Comparison of ENCODE assay signal across 19 cellular contexts in genomic region chr3:117910820-117911524, GRCh38.
A peak's percentile ranks its signal among the peaks of the same experiment; 100 is the strongest.
DNase-seq lines count a peak whose midpoint lies in the region; ATAC-seq, FAIRE-seq and TF ChIP-seq lines count a peak whose summit lies in the region.
"Had no signal": no experiment of that assay in that cellular context is flagged by ENCODE, and none has a peak within 500 bp of the region (broad histone marks: within the 10 kb centered on the region; RNA-seq: fewer than 3 reads in every experiment).

No MANE protein-coding gene starts in this region.

- POLR2A ChIA-PET in SK-N-SH (lab: Yijun Ruan, JAX), result interaction anchor here (0.6 to 1.5 kb wide), 9 partner anchors 11 to 122 kb away, joined by 3 to 13 read pairs (median 4); no protein-coding TSS in a partner anchor

- H3K4me2 ChIP-seq in SK-N-SH, result no peak overlapping the region
- H3K4me2 ChIP-seq: BLaER1 treated with 17β-estradiol and CSF1 and Interleukin-3, amounts not matched to agents 10 nM and 100 nM; PC-9 had no signal

- intact Hi-C loops in pancreas (cut with DNase I) (no loop called here), thyroid gland (cut with DNase I) (no loop called here)

- H3K4me3 ChIP-seq in SK-N-SH (ENCODE audit: low read depth in 2 of 2, low read length in 1 of 2), result no peak overlapping the region; a peak in 1 of 4 replicates
- H3K4me3 ChIP-seq in endodermal cell (ENCODE audit: low read length), result no peak overlapping the region
- H3K4me3 ChIP-seq in pancreas, result no peak overlapping the region
- no peak overlapping the region for H3K4me3 ChIP-seq in thyroid gland (replicated peaks in 1 of 3)
- H3K4me3 ChIP-seq: BLaER1 treated with 17β-estradiol and CSF1 and Interleukin-3, amounts not matched to agents 10 nM and 100 nM; PC-9 had no signal

- 32% methylated on average over 3 of the region's 3 CpGs for WGBS in SK-N-SH (ENCODE audit: low lambda C conversion rate)
- WGBS in endodermal cell (ENCODE audit: insufficient coverage in 1 of 2, insufficient read length in 1 of 2), 2 experiments, result 84 to 93% methylated on average over 3 of the region's 3 CpGs
- 37 to 39% methylated on average over 3 of the region's 3 CpGs for WGBS in pancreas, 2 donors
- WGBS in thyroid gland, 2 donors, result 63 to 68% methylated on average over 3 of the region's 3 CpGs

- no peak overlapping the region for H3K27ac Mint-ChIP-seq in endodermal cell

- CTCF ChIA-PET in SK-N-SH (lab: Yijun Ruan, JAX), result interaction anchor here (0.6 to 1.3 kb wide), 4 partner anchors 13 to 237 kb away, joined by 3 to 13 read pairs (median 4); no protein-coding TSS in a partner anchor

- no peaks in the 10 kb centered on the region for H3K27me3 Mint-ChIP-seq in endodermal cell (ENCODE audit: insufficient read depth)

- H4K20me1 ChIP-seq in SK-N-SH (ENCODE audit: insufficient read depth), result no peaks in the 10 kb centered on the region
- H4K20me1 ChIP-seq: BLaER1 treated with 17β-estradiol and CSF1 and Interleukin-3, amounts not matched to agents 10 nM and 100 nM had no signal

- peak in 1 of 2 experiments; percentile 99; a peak in 2 of 4 replicates for TF ChIP-seq EP300 in SK-N-SH (IDR thresholded peaks at IDR 0.05; ENCODE audit: borderline replicate concordance in 1 of 2, low read depth in 1 of 2, low read length in 1 of 2)

- H3K4me1 ChIP-seq in SK-N-SH (ENCODE audit: control insufficient read depth in 1 of 2, insufficient read depth in 2 of 2, low read depth in 1 of 2, low read length in 1 of 2) (peaks cover 0 to 33% of the 10 kb centered on the region in 2 experiments; a peak in 2 of 4 replicates), endodermal cell (ENCODE audit: control insufficient read depth, insufficient read depth, low read length) (no peaks in the 10 kb centered on the region), pancreas (no peaks in the 10 kb centered on the region), thyroid gland (no peaks in the 10 kb centered on the region)
- H3K4me1 ChIP-seq: BLaER1 treated with 17β-estradiol and CSF1 and Interleukin-3, amounts not matched to agents 10 nM and 100 nM had no signal

- H3K79me2 ChIP-seq in SK-N-SH (ENCODE audit: insufficient read depth), result no peaks in the 10 kb centered on the region

- DNase-seq in DMS 273 (lab: John Stamatoyannopoulos, UW; ENCODE audit: unreplicated experiment) (peak; percentile 39), DMS 273 treated with DMSO at 0.1 percent for 48 hours (lab: John Stamatoyannopoulos, UW) (no peak), SK-N-SH (peak; percentile 75), endodermal cell (peak; percentile 59), pancreas (peak in 4 of 6 donors; percentile 17 to 67 (median 31)), NCI-H2227 (lab: John Stamatoyannopoulos, UW; ENCODE audit: unreplicated experiment) (no peak), HUDEP-2 (lab: John Stamatoyannopoulos, UW; ENCODE audit: unreplicated experiment in 76 of 76) (no peak), thyroid gland (no peak)
- DNase-seq: DMS153, IMR-90, NCI-H1436, NCI-H2081 treated with DMSO at 0.1 percent for 48 hours, NCI-H2227 treated with DMSO at 0.1 percent for 48 hours, NCI-H524 treated with DMSO at 0.1 percent for 48 hours, PC-9 had no signal

- no peaks in the 10 kb centered on the region for H3K4me1 Mint-ChIP-seq in endodermal cell

- H3K9me2 ChIP-seq in SK-N-SH, result no peaks in the 10 kb centered on the region

- H3K9me3 ChIP-seq in SK-N-SH, result no peaks in the 10 kb centered on the region
- no peaks in the 10 kb centered on the region for H3K9me3 ChIP-seq in endodermal cell (ENCODE audit: control insufficient read depth, low read length)
- H3K9me3 ChIP-seq in pancreas, result no peaks in the 10 kb centered on the region
- no peaks in the 10 kb centered on the region for H3K9me3 ChIP-seq in thyroid gland
- H3K9me3 ChIP-seq: BLaER1 treated with 17β-estradiol and CSF1 and Interleukin-3, amounts not matched to agents 10 nM and 100 nM had no signal

- peak overlapping the region in 1 of 2 experiments; percentile 99; a peak in 2 of 4 replicates for H3K27ac ChIP-seq in SK-N-SH (ENCODE audit: low read depth in 2 of 2, low read length in 1 of 2)
- H3K27ac ChIP-seq in endodermal cell (ENCODE audit: low read depth, low read length), result no peak overlapping the region
- no peak overlapping the region for H3K27ac ChIP-seq in pancreas
- no peak overlapping the region for H3K27ac ChIP-seq in thyroid gland
- H3K27ac ChIP-seq: 22Rv1; BLaER1 treated with 17β-estradiol and CSF1 and Interleukin-3, amounts not matched to agents 10 nM and 100 nM; PC-9 had no signal

- H2AFZ ChIP-seq in SK-N-SH (ENCODE audit: low read depth), result no peak overlapping the region
- H2AFZ ChIP-seq: PC-9 had no signal

- H3K36me3 Mint-ChIP-seq in endodermal cell (ENCODE audit: low read depth), result no peaks in the 10 kb centered on the region

- no peak overlapping the region for H3K4me3 Mint-ChIP-seq in endodermal cell

- H3K9ac ChIP-seq in SK-N-SH (no peak overlapping the region), endodermal cell (ENCODE audit: extremely low read depth, low read length, poor library complexity, severe bottlenecking) (no peak overlapping the region)
- H3K9ac ChIP-seq: BLaER1 treated with 17β-estradiol and CSF1 and Interleukin-3, amounts not matched to agents 10 nM and 100 nM had no signal

- H3K36me3 ChIP-seq in SK-N-SH (replicated peaks in 1 of 2; ENCODE audit: control insufficient read depth in 1 of 2, insufficient read depth in 2 of 2, low read length in 1 of 2) (no peaks in the 10 kb centered on the region), endodermal cell (ENCODE audit: control insufficient read depth, insufficient read depth, low read length) (no peaks in the 10 kb centered on the region), pancreas (no peaks in the 10 kb centered on the region), thyroid gland (no peaks in the 10 kb centered on the region)
- H3K36me3 ChIP-seq: BLaER1 treated with 17β-estradiol and CSF1 and Interleukin-3, amounts not matched to agents 10 nM and 100 nM had no signal

- no peaks in the 10 kb centered on the region for H3K27me3 ChIP-seq in SK-N-SH (ENCODE audit: insufficient read depth)
- no peaks in the 10 kb centered on the region for H3K27me3 ChIP-seq in endodermal cell (ENCODE audit: control insufficient read depth, insufficient read depth, low read length, poor library complexity, severe bottlenecking)
- no peaks in the 10 kb centered on the region for H3K27me3 ChIP-seq in pancreas
- H3K27me3 ChIP-seq in thyroid gland, result no peaks in the 10 kb centered on the region
- H3K27me3 ChIP-seq: BLaER1 treated with 17β-estradiol and CSF1 and Interleukin-3, amounts not matched to agents 10 nM and 100 nM had no signal

- no peak for FAIRE-seq in pancreas (lab: Jason Lieb, UNC)
- FAIRE-seq: GM18507 had no signal

- peak in 2 of 4 donors; percentile 60 to 86 for ATAC-seq in pancreas
- ATAC-seq: HCT116 had no signal

- no peak for TF ChIP-seq POLR2A in thyroid gland (IDR thresholded peaks at IDR 0.05)

- TF ChIP-seq RAD21 in SK-N-SH (IDR thresholded peaks at IDR 0.05; ENCODE audit: low read length), result no peak; the same call in none of the 2 replicates

- H3K9me3 Mint-ChIP-seq in endodermal cell, result no peaks in the 10 kb centered on the region

- TF ChIP-seq CTCF in SK-N-SH (IDR thresholded peaks at IDR 0.05), result no peak
- no peak for TF ChIP-seq CTCF in endodermal cell (conservative IDR thresholded peaks at IDR 0.05)
- no peak for TF ChIP-seq CTCF in pancreas (IDR thresholded peaks at IDR 0.05)
- no peak for TF ChIP-seq CTCF in thyroid gland (IDR thresholded peaks at IDR 0.05)

- H3F3A ChIP-seq in SK-N-SH (replicated peaks; ENCODE audit: insufficient read depth), result no peaks in the 10 kb centered on the region

TF ChIP-seq in SK-N-SH, 30 proteins besides CTCF, POLR2A, EP300 and RAD21 (continues in another document):
- TF ChIP-seq RFX5 (IDR thresholded peaks at IDR 0.05; ENCODE audit: low read length) (no peak), TCF12 (IDR thresholded peaks at IDR 0.05) (peak; percentile 86), POLR2AphosphoS5 (IDR thresholded peaks at IDR 0.05; ENCODE audit: low read depth, low read length) (peak; percentile 53), ZBTB33 (IDR thresholded peaks at IDR 0.05; ENCODE audit: borderline replicate concordance, low read depth) (no peak), RXRA (IDR thresholded peaks at IDR 0.05; ENCODE audit: borderline replicate concordance, low read depth) (no peak), MXI1 (IDR thresholded peaks at IDR 0.05; ENCODE audit: low read depth, low read length) (peak; percentile 80; the same call in 1 of the 2 replicates), TEAD4 (IDR thresholded peaks at IDR 0.05; ENCODE audit: borderline replicate concordance, insufficient read depth) (peak; percentile 20; the same call in 1 of the 2 replicates), YY1 (IDR thresholded peaks at IDR 0.05; ENCODE audit: low read depth) (no peak), FOSL2 (IDR thresholded peaks at IDR 0.05; ENCODE audit: borderline replicate concordance, low read depth) (no peak), CHD2 (IDR thresholded peaks at IDR 0.05; ENCODE audit: low read length, partially characterized antibody) (peak; percentile 92), FOXM1 (IDR thresholded peaks at IDR 0.05; ENCODE audit: low read depth) (no peak), SMC3 (IDR thresholded peaks at IDR 0.05; ENCODE audit: low read depth, low read length) (no peak; the same call in 1 of the 2 replicates)
- TF ChIP-seq, protein P1, sequence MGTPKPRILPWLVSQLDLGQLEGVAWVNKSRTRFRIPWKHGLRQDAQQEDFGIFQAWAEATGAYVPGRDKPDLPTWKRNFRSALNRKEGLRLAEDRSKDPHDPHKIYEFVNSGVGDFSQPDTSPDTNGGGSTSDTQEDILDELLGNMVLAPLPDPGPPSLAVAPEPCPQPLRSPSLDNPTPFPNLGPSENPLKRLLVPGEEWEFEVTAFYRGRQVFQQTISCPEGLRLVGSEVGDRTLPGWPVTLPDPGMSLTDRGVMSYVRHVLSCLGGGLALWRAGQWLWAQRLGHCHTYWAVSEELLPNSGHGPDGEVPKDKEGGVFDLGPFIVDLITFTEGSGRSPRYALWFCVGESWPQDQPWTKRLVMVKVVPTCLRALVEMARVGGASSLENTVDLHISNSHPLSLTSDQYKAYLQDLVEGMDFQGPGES (IDR thresholded peaks at IDR 0.05; ENCODE audit: low read depth, low read length), result no peak

Comparison
In these comparisons a context has a peak if more than half of its experiments do, and no peak if none do; other contexts are left out.
1. DNase-seq: peak in DMS 273 (single experiment), SK-N-SH (single experiment), endodermal cell (single experiment) and pancreas (4 of 6); none in DMS 273 treated with DMSO at 0.1 percent for 48 hours (single experiment), NCI-H2227 (single experiment), HUDEP-2 (0 of 76) and thyroid gland (0 of 2).